Comparison of ENCODE assay signal across 1 cellular context in the genomic region with DNA sequence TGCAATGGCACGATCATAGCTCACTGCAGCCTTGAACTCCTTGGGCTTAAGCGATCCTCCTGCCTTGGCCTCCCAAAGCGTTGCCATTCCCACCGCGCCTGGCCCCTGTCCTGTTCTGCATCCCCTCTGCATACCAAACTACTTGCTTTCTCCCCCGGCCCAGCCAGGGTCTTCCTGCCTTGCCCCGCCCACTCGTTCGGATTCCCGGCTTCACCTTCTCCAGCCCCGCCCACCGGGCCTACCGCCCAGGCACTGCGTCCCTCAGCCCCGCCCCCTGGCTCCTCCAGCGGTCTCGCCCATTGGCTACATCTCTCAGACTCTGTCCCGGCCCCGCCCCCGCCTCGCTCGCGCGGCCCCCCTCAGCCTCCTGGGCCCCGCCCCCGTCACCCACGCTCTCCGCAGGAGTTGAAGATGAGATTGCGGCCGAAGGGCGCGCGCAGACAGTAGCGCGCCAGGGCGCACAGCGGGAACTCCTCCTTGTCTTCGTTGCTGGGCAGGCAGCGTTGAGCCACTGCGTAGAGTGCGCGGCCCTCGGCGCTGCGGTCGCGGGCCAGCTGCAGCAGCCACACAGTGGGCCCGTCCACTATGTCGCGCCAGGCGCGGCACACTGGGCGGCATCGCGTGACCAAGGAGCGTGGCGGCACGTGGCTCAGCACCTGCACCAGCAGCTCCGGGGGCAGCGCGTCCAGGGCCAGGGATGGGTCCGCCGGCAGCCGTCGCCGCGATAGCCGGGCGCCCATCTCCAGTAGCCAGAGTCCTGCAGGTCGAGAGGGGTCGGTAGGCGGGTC.
TF ChIP-seq lines count a peak whose summit lies in the region.

No MANE protein-coding gene starts in this region.

TF ChIP-seq in IMR-90, 13 proteins besides CTCF, POLR2A, EP300 and RAD21:
- TF ChIP-seq, protein P1, sequence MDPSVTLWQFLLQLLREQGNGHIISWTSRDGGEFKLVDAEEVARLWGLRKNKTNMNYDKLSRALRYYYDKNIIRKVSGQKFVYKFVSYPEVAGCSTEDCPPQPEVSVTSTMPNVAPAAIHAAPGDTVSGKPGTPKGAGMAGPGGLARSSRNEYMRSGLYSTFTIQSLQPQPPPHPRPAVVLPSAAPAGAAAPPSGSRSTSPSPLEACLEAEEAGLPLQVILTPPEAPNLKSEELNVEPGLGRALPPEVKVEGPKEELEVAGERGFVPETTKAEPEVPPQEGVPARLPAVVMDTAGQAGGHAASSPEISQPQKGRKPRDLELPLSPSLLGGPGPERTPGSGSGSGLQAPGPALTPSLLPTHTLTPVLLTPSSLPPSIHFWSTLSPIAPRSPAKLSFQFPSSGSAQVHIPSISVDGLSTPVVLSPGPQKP (IDR thresholded peaks at IDR 0.05; ENCODE audit: borderline replicate concordance, low read depth, low read length): no peak
- TF ChIP-seq, protein P2, sequence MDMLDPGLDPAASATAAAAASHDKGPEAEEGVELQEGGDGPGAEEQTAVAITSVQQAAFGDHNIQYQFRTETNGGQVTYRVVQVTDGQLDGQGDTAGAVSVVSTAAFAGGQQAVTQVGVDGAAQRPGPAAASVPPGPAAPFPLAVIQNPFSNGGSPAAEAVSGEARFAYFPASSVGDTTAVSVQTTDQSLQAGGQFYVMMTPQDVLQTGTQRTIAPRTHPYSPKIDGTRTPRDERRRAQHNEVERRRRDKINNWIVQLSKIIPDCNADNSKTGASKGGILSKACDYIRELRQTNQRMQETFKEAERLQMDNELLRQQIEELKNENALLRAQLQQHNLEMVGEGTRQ (IDR thresholded peaks at IDR 0.05; ENCODE audit: low read depth, low read length): no peak
- TF ChIP-seq NFE2L2 (IDR thresholded peaks at IDR 0.05; ENCODE audit: low read depth, low read length) (no peak), CEBPB (IDR thresholded peaks at IDR 0.05; ENCODE audit: low read depth, low read length) (no peak), RCOR1 (IDR thresholded peaks at IDR 0.05; ENCODE audit: insufficient replicate concordance, low read length) (no peak), RFX5 (IDR thresholded peaks at IDR 0.05; ENCODE audit: low read depth, low read length) (no peak), CHD1 (IDR thresholded peaks at IDR 0.05; ENCODE audit: low read depth, low read length) (no peak), SMC3 (IDR thresholded peaks at IDR 0.05; ENCODE audit: low read depth, low read length) (no peak), MAZ (IDR thresholded peaks at IDR 0.05; ENCODE audit: borderline replicate concordance, low read depth, low read length) (no peak), BHLHE40 (IDR thresholded peaks at IDR 0.05; ENCODE audit: low read depth, low read length) (no peak), FOS (IDR thresholded peaks at IDR 0.05; ENCODE audit: low read depth, low read length) (no peak), MXI1 (IDR thresholded peaks at IDR 0.05; ENCODE audit: borderline replicate concordance, low read depth, low read length) (no peak), MAFK (IDR thresholded peaks at IDR 0.05; ENCODE audit: low read depth, low read length) (no peak)
TF ChIP-seq in IMR-90: peak in this region for 0.
